Comparison of ENCODE assay signal across 22 cellular contexts in the genomic region with DNA sequence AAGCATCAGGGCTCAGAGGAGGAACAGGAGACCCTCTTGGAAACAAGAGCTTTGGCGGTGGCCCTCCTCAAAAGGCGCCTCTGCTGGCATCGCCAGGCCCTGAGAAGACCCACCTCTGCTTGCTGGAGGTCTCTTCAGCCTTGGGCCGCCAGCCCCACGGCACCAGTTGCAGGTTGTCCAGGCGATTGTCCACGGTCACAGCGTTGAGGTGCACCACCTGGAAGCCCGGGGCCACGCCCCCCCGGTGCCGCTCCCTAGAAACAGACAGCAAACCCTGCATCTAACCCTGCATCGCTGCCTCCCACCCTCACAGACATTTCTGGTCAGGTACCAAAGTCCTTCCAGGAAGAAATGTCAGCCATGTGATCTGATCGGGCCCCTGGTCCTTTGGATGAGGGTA.
"Had no signal": no experiment of that assay in that cellular context is flagged by ENCODE, and none has a peak within 500 bp of the region (broad histone marks: within the 10 kb centered on the region; RNA-seq: fewer than 3 reads in every experiment).

No MANE protein-coding gene starts in this region.

- H3K27ac ChIP-seq: SJCRH30, WERI-Rb-1 had no signal

- H3K27me3 ChIP-seq: SJCRH30 had no signal

- H3K9ac ChIP-seq: SK-N-SH had no signal

- H3K4me3 ChIP-seq: SJCRH30 had no signal

- H3K4me2 ChIP-seq: SK-N-SH had no signal

- H3K4me1 ChIP-seq: SJCRH30 had no signal

- DNase-seq: activated CD4-positive, alpha-beta memory T cell treated with anti-CD3 and anti-CD28 coated beads, Interleukin-2, amount 10 ng/mL, durations not matched to agents 7 days and 5 days; activated CD4-positive, alpha-beta T cell treated with anti-CD3 and anti-CD28 coated beads for 36 hours; activated CD4-positive, alpha-beta T cell treated with anti-CD3 and anti-CD28 coated beads, Interleukin-2, amount 50 U/mL, for 1 hour; activated gamma-delta T cell; activated naive CD4-positive, alpha-beta T cell treated with anti-CD3 and anti-CD28 coated beads for 36 hours; activated T-cell treated with anti-CD3 and anti-CD28 coated beads for 4 hours; activated T-cell treated with anti-CD3 and anti-CD28 coated beads, Interleukin-2, amount 50 U/mL, for 48 hours; amygdala; NCI-H1048; NCI-H146; NCI-H187 treated with DMSO at 0.1 percent for 48 hours; NCI-H2171; NCI-H226; NCI-H526 treated with DMSO at 0.1 percent for 48 hours; NCI-H82; SJCRH30; SK-N-SH; T-helper 1 cell; WERI-Rb-1 had no signal

- ATAC-seq: activated CD4-positive, alpha-beta T cell treated with anti-CD3 and anti-CD28 coated beads for 36 hours; activated T-helper 17 cell treated with anti-CD3 and anti-CD28 coated beads, Interleukin-2, amount 50 U/mL, for 72 hours; Right ventricle myocardium inferior had no signal

- FAIRE-seq: astrocyte had no signal

- H3K9me3 ChIP-seq: SJCRH30, SK-N-SH had no signal
